22 cellular contexts compared by ENCODE assay signal in the genomic region with DNA sequence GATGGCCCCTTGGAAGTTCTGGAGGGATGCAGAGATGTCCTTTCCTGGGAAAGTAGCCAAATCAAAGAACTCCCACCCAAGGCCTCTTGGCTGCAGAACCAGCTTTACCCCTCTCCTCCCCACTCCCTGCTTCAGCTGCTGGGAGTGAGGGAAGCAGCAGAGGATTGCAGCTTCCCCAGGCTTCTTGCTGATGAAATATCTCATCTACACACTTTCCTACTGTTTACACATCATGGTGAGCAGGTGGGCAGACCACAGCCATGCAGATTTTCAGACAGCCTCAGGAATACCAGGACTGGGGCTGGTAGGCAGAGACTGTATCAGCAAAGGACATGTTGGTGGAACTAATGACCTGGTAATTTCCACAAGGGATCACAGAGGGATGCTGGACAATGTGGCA. TPM values are rescaled to one million over a fixed set of nuclear protein-coding genes. Genes with fewer than 3 reads are reported as not detected.
DNase-seq lines count a peak whose midpoint lies in the region; ATAC-seq and TF ChIP-seq lines count a peak whose summit lies in the region.
"Had no signal": no experiment of that assay in that cellular context is flagged by ENCODE, and none has a peak within 500 bp of the region (broad histone marks: within the 10 kb centered on the region; RNA-seq: fewer than 3 reads in every experiment).

No MANE protein-coding gene starts in this region.

- H3K9me3 Mint-ChIP-seq in natural killer cell (no peaks in the 10 kb centered on the region), nephron progenitor cell (no peaks in the 10 kb centered on the region)
- no peaks in the 10 kb centered on the region for H3K9me3 Mint-ChIP-seq in natural killer cell treated with Interleukin-12 subunit alpha and Interleukin-12 subunit beta and Interleukin-15 and Interleukin-18, amount 100 ng/mL, for 72 hours
- H3K9me3 Mint-ChIP-seq: CD14-positive monocyte had no signal

- H3K9me3 ChIP-seq in vagina = no peaks in the 10 kb centered on the region
- H3K9me3 ChIP-seq: MG63, SJSA1 had no signal

- no peak for ATAC-seq in natural killer cell
- ATAC-seq in natural killer cell treated with Interleukin-12 subunit alpha and Interleukin-12 subunit beta and Interleukin-15 and Interleukin-18, amount 100 ng/mL, for 72 hours = no peak
- ATAC-seq: PC-3 had no signal

- intact Hi-C loops in natural killer cell (cut with micrococcal nuclease) = no loop called here
- intact Hi-C loops in vagina (cut with DNase I) = loop anchor here (10.0 kb wide), 1 partner anchor 231 kb away; a partner anchor contains a TSS

- H3K36me3 Mint-ChIP-seq in natural killer cell (no peaks in the 10 kb centered on the region), nephron progenitor cell (ENCODE audit: low read depth) (no peaks in the 10 kb centered on the region)
- H3K36me3 Mint-ChIP-seq in natural killer cell treated with Interleukin-12 subunit alpha and Interleukin-12 subunit beta and Interleukin-15 and Interleukin-18, amount 100 ng/mL, for 72 hours = no peaks in the 10 kb centered on the region
- H3K36me3 Mint-ChIP-seq: CD14-positive monocyte had no signal

- TF ChIP-seq CTCF in natural killer cell (IDR thresholded peaks at IDR 0.05) = no peak
- TF ChIP-seq CTCF in nephron progenitor cell (IDR thresholded peaks at IDR 0.05) = no peak
- TF ChIP-seq CTCF in vagina (IDR thresholded peaks at IDR 0.05) = no peak

- no peaks in the 10 kb centered on the region for H3K27me3 Mint-ChIP-seq in natural killer cell (ENCODE audit: low read depth in 2 of 2)
- no peaks in the 10 kb centered on the region for H3K27me3 Mint-ChIP-seq in natural killer cell treated with Interleukin-12 subunit alpha and Interleukin-12 subunit beta and Interleukin-15 and Interleukin-18, amount 100 ng/mL, for 72 hours
- H3K27me3 Mint-ChIP-seq in nephron progenitor cell (ENCODE audit: low read depth, poor library complexity) = peaks cover 4% of the 10 kb centered on the region

- H3K4me1 Mint-ChIP-seq in natural killer cell (peaks cover 28 to 33% of the 10 kb centered on the region in 2 donors), nephron progenitor cell (peaks cover 51% of the 10 kb centered on the region)
- peaks cover 8 to 27% of the 10 kb centered on the region in 2 donors for H3K4me1 Mint-ChIP-seq in natural killer cell treated with Interleukin-12 subunit alpha and Interleukin-12 subunit beta and Interleukin-15 and Interleukin-18, amount 100 ng/mL, for 72 hours (ENCODE audit: low read depth in 2 of 2)

- no peak for TF ChIP-seq POLR2A in vagina (IDR thresholded peaks at IDR 0.05)

- peak overlapping the region; percentile 83 to 84 for H3K27ac Mint-ChIP-seq in natural killer cell
- no peak overlapping the region for H3K27ac Mint-ChIP-seq in natural killer cell treated with Interleukin-12 subunit alpha and Interleukin-12 subunit beta and Interleukin-15 and Interleukin-18, amount 100 ng/mL, for 72 hours
- peak overlapping the region; percentile 52 for H3K27ac Mint-ChIP-seq in nephron progenitor cell

- H3K4me3 ChIP-seq in vagina = no peak overlapping the region
- H3K4me3 ChIP-seq: MG63, SJSA1 had no signal

- H3K36me3 ChIP-seq in vagina = no peaks in the 10 kb centered on the region
- H3K36me3 ChIP-seq: MG63, SJSA1 had no signal

- H3K27ac ChIP-seq in cingulate gyrus (ENCODE audit: low read depth, low read length) (peak overlapping the region; percentile 29), vagina (peak overlapping the region; percentile 55)
- H3K27ac ChIP-seq: RWPE1, SJSA1 had no signal

- DNase-seq in natural killer cell = no peak
- no peak for DNase-seq in natural killer cell treated with Interleukin-12 subunit alpha and Interleukin-12 subunit beta and Interleukin-15 and Interleukin-18, amount 100 ng/mL, for 72 hours (ENCODE audit: low spot score)
- no peak for DNase-seq in nephron progenitor cell
- no peak for DNase-seq in vagina (ENCODE audit: extremely low spot score in 2 of 2)
- no peak for DNase-seq in DMS 273 (lab: John Stamatoyannopoulos, UW; ENCODE audit: unreplicated experiment)
- DNase-seq in HuH-7 (ENCODE audit: low spot score) = no peak
- DNase-seq in 8988T = no peak
- DNase-seq: ACHN, AML-193, COR-L47, DMS153, HCEC 1CT, MG63, NCI-H1092, NCI-H2081 treated with DMSO at 0.1 percent for 48 hours, NCI-H2227 treated with DMSO at 0.1 percent for 48 hours, NCI-H524, PC-3 had no signal

- peak overlapping the region; percentile 0 for H3K4me3 Mint-ChIP-seq in natural killer cell
- H3K4me3 Mint-ChIP-seq in natural killer cell treated with Interleukin-12 subunit alpha and Interleukin-12 subunit beta and Interleukin-15 and Interleukin-18, amount 100 ng/mL, for 72 hours = no peak overlapping the region
- no peak overlapping the region for H3K4me3 Mint-ChIP-seq in nephron progenitor cell
- H3K4me3 Mint-ChIP-seq: CD14-positive monocyte had no signal

- no peaks in the 10 kb centered on the region for H3K27me3 ChIP-seq in vagina
- H3K27me3 ChIP-seq: MG63, SJSA1 had no signal

- peaks cover 92% of the 10 kb centered on the region for H3K4me1 ChIP-seq in vagina

RNA-seq across cellular contexts. Expression of a gene that starts 32.6 kb away (rescaled TPM):
- total RNA-seq in natural killer cell (under 1 TPM in 1 of 3 donors, not detected in 2; 0.18 TPM), vagina (0.98 TPM)
- total RNA-seq in natural killer cell treated with Interleukin-12 subunit alpha and Interleukin-12 subunit beta and Interleukin-15 and Interleukin-18, amount 100 ng/mL, for 72 hours = under 1 TPM; 0.14 to 0.28 TPM

Comparison
In these comparisons a context has a peak if more than half of its experiments do, and no peak if none do; other contexts are left out.
1. H3K27ac Mint-ChIP-seq: peak in natural killer cell (2 of 2) and nephron progenitor cell (single experiment); none in natural killer cell treated with Interleukin-12 subunit alpha and Interleukin-12 subunit beta and Interleukin-15 and Interleukin-18, amount 100 ng/mL, for 72 hours (0 of 2).